In genomic region chr3:80158332-80158731, GRCh38 we compare ENCODE assay signal across 37 cellular contexts.
"Had no signal": no experiment of that assay in that cellular context is flagged by ENCODE, and none has a peak within 500 bp of the region (broad histone marks: within the 10 kb centered on the region; RNA-seq: fewer than 3 reads in every experiment).

No MANE protein-coding gene starts in this region.

- H3K27me3 ChIP-seq: adrenal gland, body of pancreas, brain microvascular endothelial cell, breast epithelium had no signal

- H3K27me3 Mint-ChIP-seq: activated B cell treated with CpG ODN at 0.5 μM for 24 hours; activated CD4-positive, alpha-beta memory T cell treated with anti-CD3 and anti-CD28 coated beads for 36 hours; activated CD4-positive, alpha-beta T cell treated with anti-CD3 and anti-CD28 coated beads, Interleukin-2, amount 10 ng/mL, durations not matched to agents 24 days and 14 days; activated CD8-positive, alpha-beta memory T cell treated with anti-CD3 and anti-CD28 coated beads, Interleukin-2, amount 10 ng/mL, durations not matched to agents 7 days and 5 days; activated CD8-positive, alpha-beta T cell treated with anti-CD3 and anti-CD28 coated beads for 36 hours; activated naive CD4-positive, alpha-beta T cell treated with anti-CD3 and anti-CD28 coated beads, Interleukin-2, amount 10 ng/mL, durations not matched to agents 7 days and 5 days; activated naive CD4-positive, alpha-beta T cell treated with anti-CD3 and anti-CD28 coated beads, Interleukin-2, amount 50 U/mL, for 24 hours; activated naive CD8-positive, alpha-beta T cell; activated naive CD8-positive, alpha-beta T cell treated with anti-CD3 and anti-CD28 coated beads, Interleukin-2, amount 10 ng/mL, durations not matched to agents 7 days and 5 days; activated naive CD8-positive, alpha-beta T cell treated with anti-CD3 and anti-CD28 coated beads, Interleukin-2, amount 50 U/mL, for 24 hours; activated T-cell treated with anti-CD3 and anti-CD28 coated beads, Interleukin-2, amount 50 U/mL, for 24 hours had no signal

- H3K36me3 ChIP-seq: adrenal gland, brain microvascular endothelial cell, breast epithelium had no signal

- H3K4me1 ChIP-seq: adrenal gland, body of pancreas, breast epithelium had no signal

- H3K4me3 Mint-ChIP-seq: activated B cell treated with CpG ODN at 0.5 μM for 24 hours; activated CD4-positive, alpha-beta memory T cell treated with anti-CD3 and anti-CD28 coated beads for 36 hours; activated CD4-positive, alpha-beta T cell treated with anti-CD3 and anti-CD28 coated beads, Interleukin-2, amount 10 ng/mL, durations not matched to agents 24 days and 14 days; activated CD8-positive, alpha-beta memory T cell treated with anti-CD3 and anti-CD28 coated beads, Interleukin-2, amount 10 ng/mL, durations not matched to agents 7 days and 5 days; activated CD8-positive, alpha-beta T cell treated with anti-CD3 and anti-CD28 coated beads for 36 hours; activated naive CD4-positive, alpha-beta T cell treated with anti-CD3 and anti-CD28 coated beads, Interleukin-2, amount 10 ng/mL, durations not matched to agents 7 days and 5 days; activated naive CD4-positive, alpha-beta T cell treated with anti-CD3 and anti-CD28 coated beads, Interleukin-2, amount 50 U/mL, for 24 hours; activated naive CD8-positive, alpha-beta T cell; activated naive CD8-positive, alpha-beta T cell treated with anti-CD3 and anti-CD28 coated beads, Interleukin-2, amount 10 ng/mL, durations not matched to agents 7 days and 5 days; activated naive CD8-positive, alpha-beta T cell treated with anti-CD3 and anti-CD28 coated beads, Interleukin-2, amount 50 U/mL, for 24 hours; activated T-cell treated with anti-CD3 and anti-CD28 coated beads, Interleukin-2, amount 50 U/mL, for 24 hours; T-helper 1 cell treated with Interleukin-12 subunit alpha and Interleukin-12 subunit beta and Interleukin-4 antibody, amounts not matched to agents 30 μg/mL and 1 μg/mL, for 36 hours; T-helper 2 cell treated with Interferon-gamma antibody and Interleukin-4, amounts not matched to agents 5 μg/mL and 100 μg/mL, for 36 hours had no signal

- DNase-seq: activated B cell treated with CpG ODN at 0.5 μM for 24 hours; activated CD4-positive, alpha-beta memory T cell treated with anti-CD3 and anti-CD28 coated beads for 36 hours; activated CD4-positive, alpha-beta T cell treated with anti-CD3 and anti-CD28 coated beads for 4 hours; activated CD4-positive, alpha-beta T cell treated with anti-CD3 and anti-CD28 coated beads, Interleukin-2, amount 10 ng/mL, durations not matched to agents 24 days and 14 days; activated CD4-positive, alpha-beta T cell treated with anti-CD3 and anti-CD28 coated beads, Interleukin-2, amount 50 U/mL, for 1 hour; activated CD4-positive, alpha-beta T cell treated with anti-CD3 and anti-CD28 coated beads, Interleukin-2, amount 50 U/mL, for 4 hours; activated CD4-positive, CD25-positive, alpha-beta regulatory T cell treated with anti-CD3 and anti-CD28 coated beads, Interleukin-2, amount 50 U/mL, for 72 hours; activated CD8-positive, alpha-beta memory T cell treated with anti-CD3 and anti-CD28 coated beads for 24 hours; activated CD8-positive, alpha-beta memory T cell treated with anti-CD3 and anti-CD28 coated beads, Interleukin-2, amount 10 ng/mL, durations not matched to agents 7 days and 5 days; activated CD8-positive, alpha-beta memory T cell treated with anti-CD3 and anti-CD28 coated beads, Interleukin-2, amount 50 U/mL, for 48 hours; activated CD8-positive, alpha-beta T cell treated with anti-CD3 and anti-CD28 coated beads for 36 hours; activated effector memory CD4-positive, alpha-beta T cell treated with Interleukin-2 at 50 U/mL for 16 hours; activated gamma-delta T cell; activated naive CD4-positive, alpha-beta T cell treated with anti-CD3 and anti-CD28 coated beads, Interleukin-2, amount 10 ng/mL, durations not matched to agents 7 days and 5 days; activated naive CD4-positive, alpha-beta T cell treated with Interleukin-2 at 50 U/mL for 16 hours; activated naive CD8-positive, alpha-beta T cell treated with anti-CD3 and anti-CD28 coated beads, Interleukin-2, amount 10 ng/mL, durations not matched to agents 7 days and 5 days; activated naive CD8-positive, alpha-beta T cell treated with anti-CD3 and anti-CD28 coated beads, Interleukin-2, amount 50 U/mL, for 24 hours; activated T-cell treated with anti-CD3 and anti-CD28 coated beads, Interleukin-2, amount 50 U/mL, for 24 hours; activated T-cell treated with anti-CD3 and anti-CD28 coated beads, Interleukin-2, amount 50 U/mL, for 48 hours; adrenal gland; amniotic stem cell; aorta; body of pancreas; brain microvascular endothelial cell; central memory CD4-positive, alpha-beta T cell; T-helper 1 cell; T-helper 2 cell; T-helper 9 cell had no signal

- FAIRE-seq: astrocyte, TTC549 had no signal

- ATAC-seq: activated CD8-positive, alpha-beta memory T cell treated with anti-CD3 and anti-CD28 coated beads, Interleukin-2, amount 10 ng/mL, durations not matched to agents 7 days and 5 days; activated CD8-positive, alpha-beta T cell treated with anti-CD3 and anti-CD28 coated beads for 36 hours; activated naive CD8-positive, alpha-beta T cell treated with anti-CD3 and anti-CD28 coated beads, Interleukin-2, amount 50 U/mL, for 24 hours; body of pancreas had no signal

- H3K27ac ChIP-seq: adrenal gland, body of pancreas, brain microvascular endothelial cell, breast epithelium, VCaP had no signal

- H3K4me1 Mint-ChIP-seq: activated B cell treated with CpG ODN at 0.5 μM for 24 hours; activated CD4-positive, alpha-beta T cell treated with anti-CD3 and anti-CD28 coated beads, Interleukin-2, amount 10 ng/mL, durations not matched to agents 24 days and 14 days; activated CD8-positive, alpha-beta memory T cell treated with anti-CD3 and anti-CD28 coated beads, Interleukin-2, amount 10 ng/mL, durations not matched to agents 7 days and 5 days; activated naive CD4-positive, alpha-beta T cell treated with anti-CD3 and anti-CD28 coated beads, Interleukin-2, amount 10 ng/mL, durations not matched to agents 7 days and 5 days; activated naive CD4-positive, alpha-beta T cell treated with anti-CD3 and anti-CD28 coated beads, Interleukin-2, amount 50 U/mL, for 24 hours; activated naive CD8-positive, alpha-beta T cell treated with anti-CD3 and anti-CD28 coated beads, Interleukin-2, amount 10 ng/mL, durations not matched to agents 7 days and 5 days; activated naive CD8-positive, alpha-beta T cell treated with anti-CD3 and anti-CD28 coated beads, Interleukin-2, amount 50 U/mL, for 24 hours had no signal

- H3K9me3 ChIP-seq: adrenal gland, body of pancreas, breast epithelium had no signal

- H3K27ac Mint-ChIP-seq: activated B cell treated with CpG ODN at 0.5 μM for 24 hours; activated CD4-positive, alpha-beta memory T cell treated with anti-CD3 and anti-CD28 coated beads for 36 hours; activated CD4-positive, alpha-beta T cell treated with anti-CD3 and anti-CD28 coated beads, Interleukin-2, amount 10 ng/mL, durations not matched to agents 24 days and 14 days; activated CD8-positive, alpha-beta memory T cell treated with anti-CD3 and anti-CD28 coated beads, Interleukin-2, amount 10 ng/mL, durations not matched to agents 7 days and 5 days; activated CD8-positive, alpha-beta T cell treated with anti-CD3 and anti-CD28 coated beads for 36 hours; activated naive CD4-positive, alpha-beta T cell treated with anti-CD3 and anti-CD28 coated beads, Interleukin-2, amount 10 ng/mL, durations not matched to agents 7 days and 5 days; activated naive CD4-positive, alpha-beta T cell treated with anti-CD3 and anti-CD28 coated beads, Interleukin-2, amount 50 U/mL, for 24 hours; activated naive CD8-positive, alpha-beta T cell; activated naive CD8-positive, alpha-beta T cell treated with anti-CD3 and anti-CD28 coated beads, Interleukin-2, amount 10 ng/mL, durations not matched to agents 7 days and 5 days; activated naive CD8-positive, alpha-beta T cell treated with anti-CD3 and anti-CD28 coated beads, Interleukin-2, amount 50 U/mL, for 24 hours; activated T-cell treated with anti-CD3 and anti-CD28 coated beads, Interleukin-2, amount 50 U/mL, for 24 hours; activated T-helper 2 cell treated with anti-CD3 and anti-CD28 coated beads, Interferon-gamma antibody, Interleukin-2, Interleukin-4, amounts not matched to agents 10 μg/mL and 5 μg/mL and 100 μg/mL, durations not matched to agents 14 hours and 24 hours and 36 hours; T-helper 1 cell treated with Interleukin-12 subunit alpha and Interleukin-12 subunit beta and Interleukin-4 antibody, amounts not matched to agents 30 μg/mL and 1 μg/mL, for 36 hours; T-helper 2 cell treated with Interferon-gamma antibody and Interleukin-4, amounts not matched to agents 5 μg/mL and 100 μg/mL, for 36 hours had no signal

- H3K36me3 Mint-ChIP-seq: activated CD4-positive, alpha-beta memory T cell treated with anti-CD3 and anti-CD28 coated beads for 36 hours; activated CD8-positive, alpha-beta memory T cell treated with anti-CD3 and anti-CD28 coated beads, Interleukin-2, amount 10 ng/mL, durations not matched to agents 7 days and 5 days; activated naive CD4-positive, alpha-beta T cell treated with anti-CD3 and anti-CD28 coated beads, Interleukin-2, amount 10 ng/mL, durations not matched to agents 7 days and 5 days; activated naive CD4-positive, alpha-beta T cell treated with anti-CD3 and anti-CD28 coated beads, Interleukin-2, amount 50 U/mL, for 24 hours; activated naive CD8-positive, alpha-beta T cell; activated naive CD8-positive, alpha-beta T cell treated with anti-CD3 and anti-CD28 coated beads, Interleukin-2, amount 10 ng/mL, durations not matched to agents 7 days and 5 days had no signal

- H3K4me3 ChIP-seq: adrenal gland, body of pancreas, breast epithelium had no signal
